17 cellular contexts compared by ENCODE assay signal in the genomic region with DNA sequence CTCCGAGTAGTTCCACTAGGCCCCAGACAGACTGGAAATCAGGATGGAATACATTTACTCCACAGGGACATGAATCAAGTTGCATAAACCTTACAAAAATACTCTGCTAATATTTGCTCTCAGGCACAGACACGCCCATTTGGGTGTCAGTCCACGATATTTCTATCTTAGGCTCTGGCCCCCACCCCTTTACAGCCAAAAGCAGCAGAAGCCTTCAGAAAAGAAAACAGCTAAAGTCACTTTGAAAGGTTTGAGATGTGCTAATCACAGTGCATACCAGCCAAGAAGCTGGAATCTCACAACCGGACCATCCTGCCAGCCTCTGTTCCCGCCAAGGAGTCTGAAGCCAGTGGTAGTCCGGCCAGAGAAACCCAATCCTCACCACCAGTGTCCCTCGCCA. TPM values are rescaled to one million over a fixed set of nuclear protein-coding genes. Genes with fewer than 3 reads are reported as not detected.
DNase-seq lines count a peak whose midpoint lies in the region; ATAC-seq, FAIRE-seq and TF ChIP-seq lines count a peak whose summit lies in the region.
"Had no signal": no experiment of that assay in that cellular context is flagged by ENCODE, and none has a peak within 500 bp of the region (broad histone marks: within the 10 kb centered on the region; RNA-seq: fewer than 3 reads in every experiment).

No MANE protein-coding gene starts in this region.

- no peaks in the 10 kb centered on the region for H3K9me3 Mint-ChIP-seq in Caco-2 (ENCODE audit: unreplicated experiment)
- no peaks in the 10 kb centered on the region for H3K9me3 Mint-ChIP-seq in naive thymus-derived CD8-positive, alpha-beta T cell
- H3K9me3 Mint-ChIP-seq in effector memory CD8-positive, alpha-beta T cell, result no peaks in the 10 kb centered on the region

- peaks cover 68% of the 10 kb centered on the region for H3K79me2 ChIP-seq in keratinocyte (ENCODE audit: control insufficient read depth, insufficient read depth, low read length)

- H3K4me3 ChIP-seq in Caco-2 (ENCODE audit: low read depth, low read length) (no peak overlapping the region), body of pancreas (no peak overlapping the region), keratinocyte (ENCODE audit: control insufficient read depth in 2 of 3, extremely low read depth in 1 of 3, insufficient read depth in 2 of 3, low read depth in 1 of 3, low read length in 3 of 3) (no peak overlapping the region)
- H3K4me3 ChIP-seq: SK-N-MC had no signal

- ATAC-seq in body of pancreas (no peak), sciatic nerve (peak; percentile 83), HG03039 (IDR thresholded peaks at IDR 0.05; ENCODE audit: unreplicated experiment) (no peak)
- no peak for ATAC-seq in naive thymus-derived CD8-positive, alpha-beta T cell
- ATAC-seq in effector memory CD8-positive, alpha-beta T cell (replicated peaks), result no peak
- ATAC-seq: stimulated activated naive CD8-positive, alpha-beta T cell treated with anti-CD3 and anti-CD28 coated beads, Interleukin-15, Interleukin-2, amounts not matched to agents 100 U/mL and 50 U/mL, for 24 hours had no signal

- H3K4me1 ChIP-seq in Caco-2, result peaks cover 36% of the 10 kb centered on the region
- peaks cover 67% of the 10 kb centered on the region for H3K4me1 ChIP-seq in body of pancreas
- H3K4me1 ChIP-seq in keratinocyte (ENCODE audit: control insufficient read depth, extremely low read depth, insufficient read depth, low read length), result peaks cover 55% of the 10 kb centered on the region

- TF ChIP-seq CTCF in Caco-2 (IDR thresholded peaks at IDR 0.05; ENCODE audit: insufficient read depth in 1 of 2, low read depth in 1 of 2, low read length in 1 of 2, severe bottlenecking in 1 of 2, unreplicated experiment in 1 of 2), result no peak
- TF ChIP-seq CTCF in body of pancreas (IDR thresholded peaks at IDR 0.05), result no peak
- TF ChIP-seq CTCF in keratinocyte (optimal IDR thresholded peaks at IDR 0.05 in 1 of 3, IDR thresholded peaks at IDR 0.05 in 1 of 3, conservative IDR thresholded peaks at IDR 0.05 in 1 of 3; ENCODE audit: extremely low read depth in 1 of 3, insufficient read depth in 2 of 3, low read length in 3 of 3), result no peak

- peak; percentile 36 for FAIRE-seq in keratinocyte (lab: Jason Lieb, UNC)

- H3K27ac ChIP-seq in body of pancreas (peak overlapping the region; percentile 42 to 92 (median 88)), keratinocyte (ENCODE audit: control insufficient read depth, insufficient read depth, low read length) (peak overlapping the region; percentile 4)
- H3K27ac ChIP-seq: SK-N-MC had no signal

- H3K27me3 ChIP-seq in Caco-2 (replicated peaks; ENCODE audit: control insufficient read depth, insufficient read depth, low read length), result no peaks in the 10 kb centered on the region
- no peaks in the 10 kb centered on the region for H3K27me3 ChIP-seq in body of pancreas
- no peaks in the 10 kb centered on the region for H3K27me3 ChIP-seq in keratinocyte (ENCODE audit: control insufficient read depth, extremely low read depth, insufficient read depth, low read length)

- dilution Hi-C loops in keratinocyte (cut with MboI; ENCODE audit: extremely low pct_ligation_motif_present, low sequenced_read_pairs), result no loop called here

- no peak overlapping the region for H3K4me3 Mint-ChIP-seq in Caco-2 (ENCODE audit: unreplicated experiment)
- H3K4me3 Mint-ChIP-seq in naive thymus-derived CD8-positive, alpha-beta T cell, result no peak overlapping the region
- no peak overlapping the region for H3K4me3 Mint-ChIP-seq in effector memory CD8-positive, alpha-beta T cell

- no peaks in the 10 kb centered on the region for H3K27me3 Mint-ChIP-seq in Caco-2 (ENCODE audit: insufficient read depth, unreplicated experiment)
- H3K27me3 Mint-ChIP-seq in naive thymus-derived CD8-positive, alpha-beta T cell, result peaks cover 7 to 34% (median 11%) of the 10 kb centered on the region in 5 donors
- peaks cover 18 to 27% of the 10 kb centered on the region in 2 donors for H3K27me3 Mint-ChIP-seq in effector memory CD8-positive, alpha-beta T cell

- H3K27ac Mint-ChIP-seq in Caco-2 (ENCODE audit: unreplicated experiment), result peak overlapping the region; percentile 96
- no peak overlapping the region for H3K27ac Mint-ChIP-seq in naive thymus-derived CD8-positive, alpha-beta T cell
- H3K27ac Mint-ChIP-seq in effector memory CD8-positive, alpha-beta T cell, result no peak overlapping the region

- peak in 1 of 2 experiments; percentile 40 for DNase-seq in Caco-2
- DNase-seq in body of pancreas, result peak in 3 of 4 donors; percentile 25 to 32 (median 31)
- DNase-seq in keratinocyte (ENCODE audit: low read depth, low spot score), result no peak
- DNase-seq in sciatic nerve (ENCODE audit: low spot score), result no peak
- DNase-seq in naive thymus-derived CD8-positive, alpha-beta T cell, result no peak
- DNase-seq in effector memory CD8-positive, alpha-beta T cell, result no peak
- DNase-seq in AG08396 (ENCODE audit: low spot score), result no peak
- DNase-seq: activated CD4-positive, alpha-beta T cell treated with anti-CD3 and anti-CD28 coated beads for 48 hours; activated CD8-positive, alpha-beta memory T cell treated with anti-CD3 and anti-CD28 coated beads, Interleukin-2, amount 50 U/mL, for 4 hours; cortex of kidney; erythroblast; glutamatergic neuron; NCI-H1436 treated with DMSO at 0.1 percent for 48 hours; NCI-H510A treated with DMSO at 0.1 percent for 48 hours; stimulated activated naive CD8-positive, alpha-beta T cell treated with anti-CD3 and anti-CD28 coated beads, Interleukin-15, Interleukin-2, amounts not matched to agents 100 U/mL and 50 U/mL, for 24 hours had no signal

- intact Hi-C loops in Caco-2 (cut with micrococcal nuclease; ENCODE audit: unreplicated experiment), result no loop called here
- intact Hi-C loops in body of pancreas (cut with DNase I), result no loop called here
- intact Hi-C loops in sciatic nerve (cut with DNase I), result no loop called here

- TF ChIP-seq POLR2A in body of pancreas (IDR thresholded peaks at IDR 0.05), result no peak

- H4K20me1 ChIP-seq in keratinocyte (ENCODE audit: control insufficient read depth, extremely low read depth, insufficient read depth, low read length), result no peaks in the 10 kb centered on the region

- no peak overlapping the region for H3K9ac ChIP-seq in keratinocyte (ENCODE audit: control insufficient read depth, extremely low read depth, insufficient read depth, low read length)

- BruUV-seq in Caco-2 (replicated peaks; lab: Mats Ljungman, UMichigan), result no TSS peak

- POLR2A ChIA-PET in Caco-2 (lab: Charles Lee), result interaction anchor here (0.5 to 0.9 kb wide), 2 partner anchors 8 to 11 kb away, joined by 3 read pairs; no protein-coding TSS in a partner anchor
- POLR2A ChIA-PET in naive thymus-derived CD8-positive, alpha-beta T cell (lab: Charles Lee), result no interaction called here

- H3K9me1 ChIP-seq in keratinocyte (ENCODE audit: control insufficient read depth, extremely low read depth, insufficient read depth, low read length), result no peaks in the 10 kb centered on the region

- H3K9me3 ChIP-seq in Caco-2, result no peaks in the 10 kb centered on the region
- H3K9me3 ChIP-seq in body of pancreas, result no peaks in the 10 kb centered on the region
- H3K9me3 ChIP-seq in keratinocyte (ENCODE audit: control insufficient read depth, low read depth, low read length), result no peaks in the 10 kb centered on the region

- H3K4me1 Mint-ChIP-seq in Caco-2 (ENCODE audit: low read depth, unreplicated experiment), result peaks cover 43% of the 10 kb centered on the region
- no peaks in the 10 kb centered on the region for H3K4me1 Mint-ChIP-seq in naive thymus-derived CD8-positive, alpha-beta T cell
- H3K4me1 Mint-ChIP-seq in effector memory CD8-positive, alpha-beta T cell (ENCODE audit: low read depth in 2 of 2), result no peaks in the 10 kb centered on the region

- no peak overlapping the region for H2AFZ ChIP-seq in keratinocyte (ENCODE audit: control insufficient read depth, low read length)

- WGBS in body of pancreas, 2 donors, result 37 to 39% methylated on average over 7 of the region's 7 CpGs

- no peak overlapping the region for H3K4me2 ChIP-seq in keratinocyte (ENCODE audit: control insufficient read depth, extremely low read depth, insufficient read depth, low read depth, low read length)

- H3K36me3 Mint-ChIP-seq in Caco-2 (ENCODE audit: insufficient read depth, unreplicated experiment), result peaks cover 5% of the 10 kb centered on the region
- H3K36me3 Mint-ChIP-seq in naive thymus-derived CD8-positive, alpha-beta T cell, result no peaks in the 10 kb centered on the region
- H3K36me3 Mint-ChIP-seq in effector memory CD8-positive, alpha-beta T cell (ENCODE audit: insufficient read depth), result no peaks in the 10 kb centered on the region

- H3K36me3 ChIP-seq in Caco-2 (ENCODE audit: control insufficient read depth, insufficient read depth, low read length) (no peaks in the 10 kb centered on the region), body of pancreas (replicated peaks in 1 of 2; ENCODE audit: insufficient read depth in 1 of 2, low read depth in 2 of 2) (no peaks in the 10 kb centered on the region), keratinocyte (ENCODE audit: control insufficient read depth in 2 of 2, extremely low read depth in 1 of 2, insufficient read depth in 2 of 2, low read length in 2 of 2) (peaks cover 0 to 6% of the 10 kb centered on the region in 2 experiments)

- CTCF ChIA-PET in Caco-2 (lab: Charles Lee), result interaction anchor here (1.0 kb wide), 1 partner anchor 35 kb away, joined by 5 read pairs; no protein-coding TSS in a partner anchor

RNA-seq across cellular contexts. Expression of a gene that starts 22.6 kb away (rescaled TPM):
- total RNA-seq in Caco-2 (2022) (12.1 and 12.4 TPM in 2 replicates), body of pancreas (10 to 100 TPM; 13.2 to 19.5 TPM), sciatic nerve (1.0 TPM)
- 15.9 to 20.6 TPM (median 19.9 TPM) in 3 replicates for polyA plus RNA-seq in keratinocyte
- 8.3 TPM for polyA plus RNA-seq in keratinocyte (2011; ENCODE audit: low read depth)
- polyA plus RNA-seq in keratinocyte (2011; cell fraction: cytosol; rRNA removed), result 15.4 and 21.3 TPM in 2 replicates
- 34.5 and 35.5 TPM in 2 replicates for polyA plus RNA-seq in keratinocyte (2011; cell fraction: nucleus; rRNA removed)
- polyA plus RNA-seq in keratinocyte (2012; ENCODE audit: low replicate concordance), result 13.4 and 15.9 TPM in 2 replicates
- 24.3 to 36.2 TPM (median 33.0 TPM) in 3 replicates for polyA minus RNA-seq in keratinocyte
- 17.8 TPM for polyA minus RNA-seq in keratinocyte (2011; cell fraction: cytosol; rRNA and poly(A)+ RNA removed)
- 23.1 and 35.5 TPM in 2 replicates for polyA minus RNA-seq in keratinocyte (2011; cell fraction: nucleus; rRNA and poly(A)+ RNA removed)
- total RNA-seq in naive thymus-derived CD8-positive, alpha-beta T cell, result not detected
- not detected for polyA plus RNA-seq in naive thymus-derived CD8-positive, alpha-beta T cell

Comparison
In these comparisons a context has a peak if more than half of its experiments do, and no peak if none do; other contexts are left out.
1. DNase-seq: peak in body of pancreas (3 of 4); none in keratinocyte (single experiment), sciatic nerve (single experiment), naive thymus-derived CD8-positive, alpha-beta T cell (0 of 10), effector memory CD8-positive, alpha-beta T cell (0 of 3) and AG08396 (single experiment).